9 cellular contexts compared by ENCODE assay signal in the genomic region with DNA sequence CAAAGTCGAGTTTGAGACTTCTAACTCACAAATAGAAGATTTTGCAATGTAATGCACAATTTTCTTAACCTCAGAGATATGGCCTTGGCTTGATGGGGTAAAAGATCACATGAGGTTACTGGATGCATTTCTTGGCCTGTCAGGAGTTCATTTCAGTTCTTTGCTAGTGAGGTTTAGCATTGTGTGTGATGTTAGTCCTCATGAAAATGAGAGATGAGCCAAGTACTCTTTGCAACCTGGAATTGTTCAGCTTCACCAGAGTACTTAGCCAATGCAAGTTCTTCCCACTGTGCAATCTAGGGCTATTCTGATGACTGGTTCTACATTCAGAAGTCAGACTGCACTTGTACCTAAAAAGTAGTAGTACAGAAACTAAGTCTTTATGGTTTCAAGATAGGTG.
"Had no signal": no experiment of that assay in that cellular context is flagged by ENCODE, and none has a peak within 500 bp of the region (broad histone marks: within the 10 kb centered on the region; RNA-seq: fewer than 3 reads in every experiment).

No MANE protein-coding gene starts in this region.

- H3K27me3 ChIP-seq: cardiac muscle cell, colonic mucosa, pancreas, transverse colon had no signal

- ATAC-seq: pancreas; stimulated activated effector memory CD8-positive, alpha-beta T cell treated with anti-CD3 and anti-CD28 coated beads, Interleukin-12 subunit alpha, Interleukin-12 subunit beta, amount 100 ng/mL, for 72 hours had no signal

- H3K9me3 ChIP-seq: colonic mucosa, pancreas, transverse colon had no signal

- H3K36me3 ChIP-seq: cardiac muscle cell, colonic mucosa, pancreas, transverse colon had no signal

- H3K4me3 ChIP-seq: cardiac muscle cell, colonic mucosa, pancreas, transverse colon had no signal

- DNase-seq: activated CD4-positive, alpha-beta memory T cell treated with anti-CD3 and anti-CD28 coated beads, Interleukin-2, amount 10 ng/mL, durations not matched to agents 7 days and 5 days; activated CD4-positive, CD25-positive, alpha-beta regulatory T cell treated with anti-CD3 and anti-CD28 coated beads, Interleukin-2, amount 50 U/mL, for 72 hours; activated T-cell treated with anti-CD3 and anti-CD28 coated beads, Interleukin-2, amount 50 U/mL, for 72 hours; colonic mucosa; effector CD4-positive, alpha-beta T cell; pancreas; transverse colon had no signal

- H3K27ac ChIP-seq: cardiac muscle cell, colonic mucosa, pancreas had no signal
